In genomic region chr11:70360211-70360610, GRCh38 we compare ENCODE assay signal across 24 cellular contexts.
"Had no signal": no experiment of that assay in that cellular context is flagged by ENCODE, and none has a peak within 500 bp of the region (broad histone marks: within the 10 kb centered on the region; RNA-seq: fewer than 3 reads in every experiment).

No MANE protein-coding gene starts in this region.

- H3K4me1 ChIP-seq: breast epithelium, colonic mucosa, esophagus squamous epithelium, gastrocnemius medialis, testis had no signal

- H3K27me3 Mint-ChIP-seq: activated CD4-positive, alpha-beta T cell treated with anti-CD3 and anti-CD28 coated beads, Interleukin-2, amount 10 ng/mL, durations not matched to agents 7 days and 5 days; activated CD8-positive, alpha-beta T cell treated with anti-CD3 and anti-CD28 coated beads for 36 hours; activated naive CD8-positive, alpha-beta T cell; central memory CD8-positive, alpha-beta T cell; progenitor cell of endocrine pancreas had no signal

- H3K27me3 ChIP-seq: breast epithelium, colonic mucosa, esophagus squamous epithelium, gastrocnemius medialis, spleen, testis, vagina had no signal

- H3K27ac Mint-ChIP-seq: activated CD4-positive, alpha-beta T cell treated with anti-CD3 and anti-CD28 coated beads, Interleukin-2, amount 10 ng/mL, durations not matched to agents 7 days and 5 days; activated CD8-positive, alpha-beta T cell treated with anti-CD3 and anti-CD28 coated beads for 36 hours; activated naive CD8-positive, alpha-beta T cell; natural killer cell; progenitor cell of endocrine pancreas had no signal

- DNase-seq: activated CD4-positive, alpha-beta T cell treated with anti-CD3 and anti-CD28 coated beads, Interleukin-2, amount 10 ng/mL, durations not matched to agents 7 days and 5 days; activated CD4-positive, CD25-positive, alpha-beta regulatory T cell treated with anti-CD3 and anti-CD28 coated beads, Interleukin-2, amount 50 U/mL, for 72 hours; activated CD8-positive, alpha-beta T cell treated with anti-CD3 and anti-CD28 coated beads for 36 hours; activated naive CD4-positive, alpha-beta T cell; activated T-cell treated with anti-CD3 and anti-CD28 coated beads, Interleukin-2, amount 50 U/mL, for 1 hour; colonic mucosa; esophagus squamous epithelium; gastrocnemius medialis; hippocampal formation; kidney glomerular epithelial cell; left ventricle myocardium inferior; natural killer cell; retina; spleen; stimulated activated CD4-positive, alpha-beta T cell treated with anti-CD3 and anti-CD28 coated beads, Interleukin-4, amount 100 ng/mL, for 1 hour; stimulated activated naive CD4-positive, alpha-beta T cell; testis; trophoblast cell had no signal

- H3K4me3 Mint-ChIP-seq: activated CD4-positive, alpha-beta T cell treated with anti-CD3 and anti-CD28 coated beads, Interleukin-2, amount 10 ng/mL, durations not matched to agents 7 days and 5 days; activated CD8-positive, alpha-beta T cell treated with anti-CD3 and anti-CD28 coated beads for 36 hours; activated naive CD8-positive, alpha-beta T cell; central memory CD8-positive, alpha-beta T cell; natural killer cell had no signal

- H3K9me3 Mint-ChIP-seq: activated CD4-positive, alpha-beta T cell treated with anti-CD3 and anti-CD28 coated beads, Interleukin-2, amount 10 ng/mL, durations not matched to agents 7 days and 5 days; activated CD8-positive, alpha-beta T cell treated with anti-CD3 and anti-CD28 coated beads for 36 hours; central memory CD8-positive, alpha-beta T cell; natural killer cell had no signal

- H3K9me3 ChIP-seq: breast epithelium, colonic mucosa, esophagus squamous epithelium, gastrocnemius medialis, left ventricle myocardium inferior, spleen, testis, vagina had no signal

- ATAC-seq: activated CD8-positive, alpha-beta T cell treated with anti-CD3 and anti-CD28 coated beads for 36 hours; gastrocnemius medialis; natural killer cell had no signal

- H3K4me3 ChIP-seq: breast epithelium, colonic mucosa, esophagus squamous epithelium, gastrocnemius medialis, left ventricle myocardium inferior, spleen, testis, vagina had no signal

- H3K27ac ChIP-seq: breast epithelium, colonic mucosa, esophagus squamous epithelium, gastrocnemius medialis, left ventricle myocardium inferior, spleen, testis, vagina, VCaP had no signal
